Comparison of ENCODE assay signal across 18 cellular contexts in the genomic region with DNA sequence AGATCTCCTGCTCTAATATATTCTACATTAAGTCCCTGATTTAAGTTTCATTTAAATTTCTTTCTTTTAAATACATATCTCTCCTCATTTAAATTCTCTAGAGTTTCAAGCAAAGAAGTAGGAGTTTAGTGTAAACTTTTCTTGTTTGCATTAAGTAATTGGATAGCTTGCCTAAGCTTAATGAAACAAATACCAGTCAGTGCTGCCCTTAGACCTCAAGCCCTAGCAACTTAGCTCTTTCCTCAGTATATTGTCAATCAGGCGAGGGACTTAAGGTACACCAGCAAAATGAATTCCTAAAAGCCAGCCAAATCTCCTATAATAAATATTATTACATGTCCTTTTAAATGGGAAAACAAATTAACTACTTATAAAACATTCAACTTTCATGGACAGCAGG.
A peak's percentile ranks its signal among the peaks of the same experiment; 100 is the strongest.
DNase-seq lines count a peak whose midpoint lies in the region; ATAC-seq and TF ChIP-seq lines count a peak whose summit lies in the region.
"Had no signal": no experiment of that assay in that cellular context is flagged by ENCODE, and none has a peak within 500 bp of the region (broad histone marks: within the 10 kb centered on the region; RNA-seq: fewer than 3 reads in every experiment).

No MANE protein-coding gene starts in this region.

- H3K9me1 ChIP-seq in IMR-90 (ENCODE audit: insufficient read depth, low read length): no peaks in the 10 kb centered on the region

- ATAC-seq in IMR-90 (ENCODE audit: low read depth) (peak; percentile 71), memory B cell (ENCODE audit: low read depth) (no peak), upper lobe of right lung (no peak), HG03196 (IDR thresholded peaks at IDR 0.05; ENCODE audit: unreplicated experiment) (no peak)

- TF ChIP-seq CTCF in IMR-90 (conservative IDR thresholded peaks at IDR 0.05; ENCODE audit: low read depth, low read length) (no peak), upper lobe of right lung (IDR thresholded peaks at IDR 0.05) (no peak)

- no peak overlapping the region for H2AFZ ChIP-seq in IMR-90 (replicated peaks; ENCODE audit: low read length, poor library complexity)

- no peak for TF ChIP-seq POLR2A in IMR-90 (IDR thresholded peaks at IDR 0.05; ENCODE audit: low read depth, low read length)

- H4K20me1 ChIP-seq in IMR-90 (ENCODE audit: insufficient read depth, low read length): peaks cover 16% of the 10 kb centered on the region; the same call in 1 of the 2 replicates

- no peak overlapping the region for H3K14ac ChIP-seq in IMR-90 (replicated peaks; ENCODE audit: low read depth, low read length)

- no peak overlapping the region for H4K91ac ChIP-seq in IMR-90 (ENCODE audit: insufficient read depth, low read depth, low read length)

- no peaks in the 10 kb centered on the region for H3K27me3 ChIP-seq in IMR-90 (ENCODE audit: control insufficient read depth, insufficient read depth, low read length)
- H3K27me3 ChIP-seq in upper lobe of right lung: no peaks in the 10 kb centered on the region
- H3K27me3 ChIP-seq: BLaER1 had no signal

- POLR2A ChIA-PET in IMR-90 (lab: Charles Lee; ENCODE audit: unreplicated experiment): no interaction called here

- WGBS in IMR-90 (ENCODE audit: extremely low coverage in 2 of 2, insufficient read length in 1 of 2), 2 experiments: no CpG with 5 or more reads among the region's 1 CpG

- H3K4me1 ChIP-seq in IMR-90 (ENCODE audit: control insufficient read depth, insufficient read depth, low read length): peaks cover 1% of the 10 kb centered on the region; the same call in 1 of the 2 replicates
- H3K4me1 ChIP-seq in upper lobe of right lung: no peaks in the 10 kb centered on the region
- H3K4me1 ChIP-seq: HAP-1 had no signal

- no peak overlapping the region for H3K4ac ChIP-seq in IMR-90 (ENCODE audit: low read depth, low read length)

- CTCF ChIA-PET in IMR-90 (lab: Yijun Ruan, JAX): interaction anchor here (0.6 to 1.2 kb wide), 2 partner anchors 11 to 1337 kb away, joined by 5 to 7 read pairs; no protein-coding TSS in a partner anchor

- no peak overlapping the region for H2BK20ac ChIP-seq in IMR-90 (ENCODE audit: low read depth, low read length)

- H3K36me3 Mint-ChIP-seq in memory B cell: peaks cover 5% of the 10 kb centered on the region

- no peak overlapping the region for H4K5ac ChIP-seq in IMR-90 (ENCODE audit: low read depth, low read length)

- H3K4me3 Mint-ChIP-seq in memory B cell: no peak overlapping the region
- H3K4me3 Mint-ChIP-seq: CD14-positive monocyte; CD4-positive, alpha-beta memory T cell had no signal

- no peak overlapping the region for H2AK5ac ChIP-seq in IMR-90 (ENCODE audit: low read depth, low read length)

- H3K27ac Mint-ChIP-seq in memory B cell: peak overlapping the region; percentile 31
- H3K27ac Mint-ChIP-seq: CD4-positive, alpha-beta memory T cell had no signal

- no peak overlapping the region for H2BK15ac ChIP-seq in IMR-90 (ENCODE audit: low read depth, low read length)

- H3K9ac ChIP-seq in IMR-90 (ENCODE audit: low read depth, low read length): no peak overlapping the region
- H3K9ac ChIP-seq: BLaER1 had no signal

- H2BK120ac ChIP-seq in IMR-90 (ENCODE audit: low read depth, low read length): no peak overlapping the region

- H3K56ac ChIP-seq in IMR-90 (ENCODE audit: extremely low read depth, insufficient read depth, low read length): no peak overlapping the region

- H2AK9ac ChIP-seq in IMR-90 (replicated peaks; ENCODE audit: low read depth, low read length, poor library complexity): no peak overlapping the region

- DNase-seq in NCI-H510A treated with DMSO at 0.1 percent for 48 hours (lab: John Stamatoyannopoulos, UW): peak; percentile 5
- DNase-seq in NCI-H510A (lab: John Stamatoyannopoulos, UW): no peak
- DNase-seq in IMR-90: peak; percentile 6
- peak; percentile 25 for DNase-seq in NCI-H69 (lab: John Stamatoyannopoulos, UW)
- no peak for DNase-seq in memory B cell (ENCODE audit: low spot score in 2 of 2)
- no peak for DNase-seq in upper lobe of right lung
- no peak for DNase-seq in activated gamma-delta T cell (lab: John Stamatoyannopoulos, UW)
- DNase-seq: 8988T; CD4-positive, alpha-beta memory T cell; DMS153; DND-41; EL had no signal

- no peak overlapping the region for H2BK5ac ChIP-seq in IMR-90 (ENCODE audit: low read depth, low read length, poor library complexity, severe bottlenecking)

- no peak overlapping the region for H3K4me2 ChIP-seq in IMR-90 (ENCODE audit: low read depth, low read length)

- BruUV-seq in IMR-90 (replicated peaks; lab: Mats Ljungman, UMichigan): no TSS peak

- intact Hi-C loops in IMR-90 (cut with micrococcal nuclease) (no loop called here), upper lobe of right lung (cut with DNase I) (no loop called here)

- no peak overlapping the region for H3K23ac ChIP-seq in IMR-90 (ENCODE audit: low read depth, low read length)

- H3K9me3 ChIP-seq in IMR-90 (ENCODE audit: control insufficient read depth, insufficient read depth, low read length) (no peaks in the 10 kb centered on the region), upper lobe of right lung (no peaks in the 10 kb centered on the region)
- H3K9me3 ChIP-seq: BLaER1, HAP-1 had no signal

- no peaks in the 10 kb centered on the region for H3K27me3 Mint-ChIP-seq in memory B cell
- H3K27me3 Mint-ChIP-seq: CD4-positive, alpha-beta memory T cell had no signal

- H3K9me3 Mint-ChIP-seq in memory B cell: no peaks in the 10 kb centered on the region
- H3K9me3 Mint-ChIP-seq: CD4-positive, alpha-beta memory T cell had no signal

- H3K79me1 ChIP-seq in IMR-90 (ENCODE audit: low read depth in 1 of 2, low read length in 2 of 2): peaks cover 10 to 23% of the 10 kb centered on the region in 2 experiments; a peak in 3 of 4 replicates

- H3K4me1 Mint-ChIP-seq in memory B cell: peaks cover 15% of the 10 kb centered on the region

- H3K27ac ChIP-seq in IMR-90 (ENCODE audit: insufficient read depth, low read length) (no peak overlapping the region), upper lobe of right lung (no peak overlapping the region)
- H3K27ac ChIP-seq: BLaER1, HL-60 had no signal

- H3K36me3 ChIP-seq in IMR-90 (ENCODE audit: control insufficient read depth, insufficient read depth, low read length) (no peaks in the 10 kb centered on the region), upper lobe of right lung (no peaks in the 10 kb centered on the region)
- H3K36me3 ChIP-seq: HAP-1 had no signal

- no peak overlapping the region for H4K8ac ChIP-seq in IMR-90 (ENCODE audit: low read depth in 2 of 2, low read length in 2 of 2)

- H3K4me3 ChIP-seq in IMR-90 (ENCODE audit: insufficient read depth, low read depth, low read length): no peak overlapping the region
- no peak overlapping the region for H3K4me3 ChIP-seq in upper lobe of right lung
- H3K4me3 ChIP-seq: BLaER1, GM12878, HAP-1 had no signal

- in situ Hi-C loops in IMR-90 (cut with MboI; ENCODE audit: low sequenced_read_pairs): no loop called here

- no peak overlapping the region for H3K18ac ChIP-seq in IMR-90 (ENCODE audit: low read depth, low read length)

- dilution Hi-C loops in IMR-90 (cut with HindIII; ENCODE audit: low sequenced_read_pairs, unreplicated experiment): no loop called here

- no peak for TF ChIP-seq RAD21 in IMR-90 (IDR thresholded peaks at IDR 0.05; ENCODE audit: low read length)

TF ChIP-seq in IMR-90, 13 proteins besides CTCF, POLR2A, EP300 and RAD21:
- TF ChIP-seq MAFK (IDR thresholded peaks at IDR 0.05; ENCODE audit: low read depth, low read length) (no peak), MXI1 (IDR thresholded peaks at IDR 0.05; ENCODE audit: borderline replicate concordance, low read depth, low read length) (no peak), BHLHE40 (IDR thresholded peaks at IDR 0.05; ENCODE audit: low read depth, low read length) (no peak), RFX5 (IDR thresholded peaks at IDR 0.05; ENCODE audit: low read depth, low read length) (no peak), CEBPB (IDR thresholded peaks at IDR 0.05; ENCODE audit: low read depth, low read length) (no peak), NFE2L2 (IDR thresholded peaks at IDR 0.05; ENCODE audit: low read depth, low read length) (no peak)
- TF ChIP-seq, protein P1, sequence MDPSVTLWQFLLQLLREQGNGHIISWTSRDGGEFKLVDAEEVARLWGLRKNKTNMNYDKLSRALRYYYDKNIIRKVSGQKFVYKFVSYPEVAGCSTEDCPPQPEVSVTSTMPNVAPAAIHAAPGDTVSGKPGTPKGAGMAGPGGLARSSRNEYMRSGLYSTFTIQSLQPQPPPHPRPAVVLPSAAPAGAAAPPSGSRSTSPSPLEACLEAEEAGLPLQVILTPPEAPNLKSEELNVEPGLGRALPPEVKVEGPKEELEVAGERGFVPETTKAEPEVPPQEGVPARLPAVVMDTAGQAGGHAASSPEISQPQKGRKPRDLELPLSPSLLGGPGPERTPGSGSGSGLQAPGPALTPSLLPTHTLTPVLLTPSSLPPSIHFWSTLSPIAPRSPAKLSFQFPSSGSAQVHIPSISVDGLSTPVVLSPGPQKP (IDR thresholded peaks at IDR 0.05; ENCODE audit: borderline replicate concordance, low read depth, low read length): no peak
- TF ChIP-seq, protein P2, sequence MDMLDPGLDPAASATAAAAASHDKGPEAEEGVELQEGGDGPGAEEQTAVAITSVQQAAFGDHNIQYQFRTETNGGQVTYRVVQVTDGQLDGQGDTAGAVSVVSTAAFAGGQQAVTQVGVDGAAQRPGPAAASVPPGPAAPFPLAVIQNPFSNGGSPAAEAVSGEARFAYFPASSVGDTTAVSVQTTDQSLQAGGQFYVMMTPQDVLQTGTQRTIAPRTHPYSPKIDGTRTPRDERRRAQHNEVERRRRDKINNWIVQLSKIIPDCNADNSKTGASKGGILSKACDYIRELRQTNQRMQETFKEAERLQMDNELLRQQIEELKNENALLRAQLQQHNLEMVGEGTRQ (IDR thresholded peaks at IDR 0.05; ENCODE audit: low read depth, low read length): no peak
TF ChIP-seq in IMR-90: peak in this region for 0.

Comparison
In these comparisons a context has a peak if more than half of its experiments do, and no peak if none do; other contexts are left out.
1. DNase-seq: peak in NCI-H510A treated with DMSO at 0.1 percent for 48 hours (single experiment), IMR-90 (single experiment) and NCI-H69 (single experiment); none in NCI-H510A (single experiment), memory B cell (0 of 2), upper lobe of right lung (single experiment) and activated gamma-delta T cell (single experiment).